2 cellular contexts compared by ENCODE assay signal in the genomic region with DNA sequence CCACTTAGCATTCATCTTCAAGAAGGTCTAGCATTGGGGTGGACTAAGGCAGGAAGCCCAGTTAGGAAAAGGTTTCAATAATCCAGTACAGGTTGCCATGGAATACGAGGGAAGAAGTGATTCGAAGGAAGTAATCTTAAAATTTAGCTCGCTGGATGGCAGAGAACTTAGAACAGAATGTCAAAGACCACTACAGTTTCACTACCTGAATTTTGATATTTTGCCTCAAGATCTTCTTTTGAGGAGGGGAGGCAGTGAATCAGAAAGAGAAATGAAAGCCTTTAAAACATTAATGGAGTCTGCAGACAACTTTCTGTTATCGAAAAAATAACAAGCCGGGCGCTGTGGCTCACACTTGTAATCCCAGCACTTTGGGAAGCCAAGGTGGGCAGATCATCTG.
TF ChIP-seq lines count a peak whose summit lies in the region.

No MANE protein-coding gene starts in this region.

TF ChIP-seq in A549, 52 proteins besides CTCF, POLR2A, EP300 and RAD21 (continued from another document):
- TF ChIP-seq, protein P1, sequence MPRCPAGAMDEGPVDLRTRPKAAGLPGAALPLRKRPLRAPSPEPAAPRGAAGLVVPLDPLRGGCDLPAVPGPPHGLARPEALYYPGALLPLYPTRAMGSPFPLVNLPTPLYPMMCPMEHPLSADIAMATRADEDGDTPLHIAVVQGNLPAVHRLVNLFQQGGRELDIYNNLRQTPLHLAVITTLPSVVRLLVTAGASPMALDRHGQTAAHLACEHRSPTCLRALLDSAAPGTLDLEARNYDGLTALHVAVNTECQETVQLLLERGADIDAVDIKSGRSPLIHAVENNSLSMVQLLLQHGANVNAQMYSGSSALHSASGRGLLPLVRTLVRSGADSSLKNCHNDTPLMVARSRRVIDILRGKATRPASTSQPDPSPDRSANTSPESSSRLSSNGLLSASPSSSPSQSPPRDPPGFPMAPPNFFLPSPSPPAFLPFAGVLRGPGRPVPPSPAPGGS (IDR thresholded peaks at IDR 0.05): no peak
- no peak for TF ChIP-seq HEYL (CRISPR knock-in tag; IDR thresholded peaks at IDR 0.05)
- no peak for TF ChIP-seq EHMT2 (IDR thresholded peaks at IDR 0.05; ENCODE audit: low read depth)
- TF ChIP-seq, protein P2, sequence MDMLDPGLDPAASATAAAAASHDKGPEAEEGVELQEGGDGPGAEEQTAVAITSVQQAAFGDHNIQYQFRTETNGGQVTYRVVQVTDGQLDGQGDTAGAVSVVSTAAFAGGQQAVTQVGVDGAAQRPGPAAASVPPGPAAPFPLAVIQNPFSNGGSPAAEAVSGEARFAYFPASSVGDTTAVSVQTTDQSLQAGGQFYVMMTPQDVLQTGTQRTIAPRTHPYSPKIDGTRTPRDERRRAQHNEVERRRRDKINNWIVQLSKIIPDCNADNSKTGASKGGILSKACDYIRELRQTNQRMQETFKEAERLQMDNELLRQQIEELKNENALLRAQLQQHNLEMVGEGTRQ (IDR thresholded peaks at IDR 0.05): no peak

TF ChIP-seq in GM23338, 12 proteins besides CTCF, POLR2A, EP300 and RAD21 (continued from another document):
- TF ChIP-seq, protein P3, sequence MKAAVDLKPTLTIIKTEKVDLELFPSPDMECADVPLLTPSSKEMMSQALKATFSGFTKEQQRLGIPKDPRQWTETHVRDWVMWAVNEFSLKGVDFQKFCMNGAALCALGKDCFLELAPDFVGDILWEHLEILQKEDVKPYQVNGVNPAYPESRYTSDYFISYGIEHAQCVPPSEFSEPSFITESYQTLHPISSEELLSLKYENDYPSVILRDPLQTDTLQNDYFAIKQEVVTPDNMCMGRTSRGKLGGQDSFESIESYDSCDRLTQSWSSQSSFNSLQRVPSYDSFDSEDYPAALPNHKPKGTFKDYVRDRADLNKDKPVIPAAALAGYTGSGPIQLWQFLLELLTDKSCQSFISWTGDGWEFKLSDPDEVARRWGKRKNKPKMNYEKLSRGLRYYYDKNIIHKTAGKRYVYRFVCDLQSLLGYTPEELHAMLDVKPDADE (IDR thresholded peaks at IDR 0.05): no peak
- TF ChIP-seq ZNF331 (CRISPR knock-in tag; IDR thresholded peaks at IDR 0.05; ENCODE audit: low read depth) (no peak), ZNF114 (CRISPR knock-in tag; IDR thresholded peaks at IDR 0.05) (no peak), JUNB (IDR thresholded peaks at IDR 0.05; ENCODE audit: unreplicated experiment) (no peak), EZH2 (IDR thresholded peaks at IDR 0.05; ENCODE audit: low read depth, unreplicated experiment) (no peak), EZH2phosphoT487 (IDR thresholded peaks at IDR 0.05; ENCODE audit: unreplicated experiment) (no peak), CREB1 (CRISPR knock-in tag; IDR thresholded peaks at IDR 0.05; ENCODE audit: low read depth) (no peak), NANOG (IDR thresholded peaks at IDR 0.05; ENCODE audit: borderline replicate concordance) (no peak), POLR2AphosphoS5 (IDR thresholded peaks at IDR 0.05; ENCODE audit: low read depth) (no peak)
- TF ChIP-seq, protein P4, sequence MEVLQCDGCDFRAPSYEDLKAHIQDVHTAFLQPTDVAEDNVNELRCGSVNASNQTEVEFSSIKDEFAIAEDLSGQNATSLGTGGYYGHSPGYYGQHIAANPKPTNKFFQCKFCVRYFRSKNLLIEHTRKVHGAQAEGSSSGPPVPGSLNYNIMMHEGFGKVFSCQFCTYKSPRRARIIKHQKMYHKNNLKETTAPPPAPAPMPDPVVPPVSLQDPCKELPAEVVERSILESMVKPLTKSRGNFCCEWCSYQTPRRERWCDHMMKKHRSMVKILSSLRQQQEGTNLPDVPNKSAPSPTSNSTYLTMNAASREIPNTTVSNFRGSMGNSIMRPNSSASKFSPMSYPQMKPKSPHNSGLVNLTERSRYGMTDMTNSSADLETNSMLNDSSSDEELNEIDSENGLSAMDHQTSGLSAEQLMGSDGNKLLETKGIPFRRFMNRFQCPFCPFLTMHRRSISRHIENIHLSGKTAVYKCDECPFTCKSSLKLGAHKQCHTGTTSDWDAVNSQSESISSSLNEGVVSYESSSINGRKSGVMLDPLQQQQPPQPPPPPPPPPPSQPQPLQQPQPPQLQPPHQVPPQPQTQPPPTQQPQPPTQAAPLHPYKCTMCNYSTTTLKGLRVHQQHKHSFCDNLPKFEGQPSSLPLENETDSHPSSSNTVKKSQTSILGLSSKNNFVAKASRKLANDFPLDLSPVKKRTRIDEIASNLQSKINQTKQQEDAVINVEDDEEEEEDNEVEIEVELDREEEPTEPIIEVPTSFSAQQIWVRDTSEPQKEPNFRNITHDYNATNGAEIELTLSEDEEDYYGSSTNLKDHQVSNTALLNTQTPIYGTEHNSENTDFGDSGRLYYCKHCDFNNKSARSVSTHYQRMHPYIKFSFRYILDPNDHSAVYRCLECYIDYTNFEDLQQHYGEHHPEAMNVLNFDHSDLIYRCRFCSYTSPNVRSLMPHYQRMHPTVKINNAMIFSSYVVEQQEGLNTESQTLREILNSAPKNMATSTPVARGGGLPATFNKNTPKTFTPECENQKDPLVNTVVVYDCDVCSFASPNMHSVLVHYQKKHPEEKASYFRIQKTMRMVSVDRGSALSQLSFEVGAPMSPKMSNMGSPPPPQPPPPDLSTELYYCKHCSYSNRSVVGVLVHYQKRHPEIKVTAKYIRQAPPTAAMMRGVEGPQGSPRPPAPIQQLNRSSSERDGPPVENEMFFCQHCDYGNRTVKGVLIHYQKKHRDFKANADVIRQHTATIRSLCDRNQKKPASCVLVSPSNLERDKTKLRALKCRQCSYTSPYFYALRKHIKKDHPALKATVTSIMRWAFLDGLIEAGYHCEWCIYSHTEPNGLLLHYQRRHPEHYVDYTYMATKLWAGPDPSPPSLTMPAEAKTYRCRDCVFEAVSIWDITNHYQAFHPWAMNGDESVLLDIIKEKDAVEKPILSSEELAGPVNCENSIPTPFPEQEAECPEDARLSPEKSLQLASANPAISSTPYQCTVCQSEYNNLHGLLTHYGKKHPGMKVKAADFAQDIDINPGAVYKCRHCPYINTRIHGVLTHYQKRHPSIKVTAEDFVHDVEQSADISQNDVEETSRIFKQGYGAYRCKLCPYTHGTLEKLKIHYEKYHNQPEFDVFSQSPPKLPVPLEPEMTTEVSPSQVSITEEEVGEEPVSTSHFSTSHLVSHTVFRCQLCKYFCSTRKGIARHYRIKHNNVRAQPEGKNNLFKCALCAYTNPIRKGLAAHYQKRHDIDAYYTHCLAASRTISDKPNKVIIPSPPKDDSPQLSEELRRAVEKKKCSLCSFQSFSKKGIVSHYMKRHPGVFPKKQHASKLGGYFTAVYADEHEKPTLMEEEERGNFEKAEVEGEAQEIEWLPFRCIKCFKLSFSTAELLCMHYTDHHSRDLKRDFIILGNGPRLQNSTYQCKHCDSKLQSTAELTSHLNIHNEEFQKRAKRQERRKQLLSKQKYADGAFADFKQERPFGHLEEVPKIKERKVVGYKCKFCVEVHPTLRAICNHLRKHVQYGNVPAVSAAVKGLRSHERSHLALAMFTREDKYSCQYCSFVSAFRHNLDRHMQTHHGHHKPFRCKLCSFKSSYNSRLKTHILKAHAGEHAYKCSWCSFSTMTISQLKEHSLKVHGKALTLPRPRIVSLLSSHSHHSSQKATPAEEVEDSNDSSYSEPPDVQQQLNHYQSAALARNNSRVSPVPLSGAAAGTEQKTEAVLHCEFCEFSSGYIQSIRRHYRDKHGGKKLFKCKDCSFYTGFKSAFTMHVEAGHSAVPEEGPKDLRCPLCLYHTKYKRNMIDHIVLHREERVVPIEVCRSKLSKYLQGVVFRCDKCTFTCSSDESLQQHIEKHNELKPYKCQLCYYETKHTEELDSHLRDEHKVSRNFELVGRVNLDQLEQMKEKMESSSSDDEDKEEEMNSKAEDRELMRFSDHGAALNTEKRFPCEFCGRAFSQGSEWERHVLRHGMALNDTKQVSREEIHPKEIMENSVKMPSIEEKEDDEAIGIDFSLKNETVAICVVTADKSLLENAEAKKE (CRISPR knock-in tag; IDR thresholded peaks at IDR 0.05): no peak
